ENCODE assay signal across 11 cellular contexts in genomic region chr12:47824198-47824597, GRCh38. TPM values are rescaled to one million over a fixed set of nuclear protein-coding genes. Genes with fewer than 3 reads are reported as not detected.
DNase-seq lines count a peak whose midpoint lies in the region; ATAC-seq and TF ChIP-seq lines count a peak whose summit lies in the region.
"Had no signal": no experiment of that assay in that cellular context is flagged by ENCODE, and none has a peak within 500 bp of the region (broad histone marks: within the 10 kb centered on the region; RNA-seq: fewer than 3 reads in every experiment).

No MANE protein-coding gene starts in this region.

- no peak overlapping the region for H3K4me3 Mint-ChIP-seq in neural crest cell

- H3K27me3 Mint-ChIP-seq in neural crest cell (ENCODE audit: low read depth): no peaks in the 10 kb centered on the region

- TF ChIP-seq CTCF in OCI-LY1 (IDR thresholded peaks at IDR 0.05; ENCODE audit: low read length) (no peak), neural crest cell (conservative IDR thresholded peaks at IDR 0.05) (no peak)

- H3K9me2 ChIP-seq in OCI-LY1 (ENCODE audit: low read depth, low read length): no peaks in the 10 kb centered on the region

- H3K4me3 ChIP-seq in BLaER1 (no peak overlapping the region), OCI-LY1 (ENCODE audit: low read depth, low read length, poor library complexity, severe bottlenecking) (no peak overlapping the region), adipocyte (ENCODE audit: low read length) (no peak overlapping the region)
- H3K4me3 ChIP-seq: hepatocyte had no signal

- H3K79me2 ChIP-seq in OCI-LY1 (ENCODE audit: insufficient read depth, low read length): peaks cover 1% of the 10 kb centered on the region; the same call in 1 of the 2 replicates

- H3K27me3 ChIP-seq in BLaER1 (no peaks in the 10 kb centered on the region), OCI-LY1 (ENCODE audit: insufficient read depth, low read length) (no peaks in the 10 kb centered on the region), adipocyte (replicated peaks; ENCODE audit: control insufficient read depth, insufficient read depth, low read length) (no peaks in the 10 kb centered on the region)
- H3K27me3 ChIP-seq: hepatocyte had no signal

- H3K36me3 Mint-ChIP-seq in neural crest cell (ENCODE audit: low read depth): no peaks in the 10 kb centered on the region

- peaks cover 61% of the 10 kb centered on the region for H3K4me1 Mint-ChIP-seq in neural crest cell

- H3K27ac ChIP-seq in BLaER1: peak overlapping the region; percentile 4; the same call in 1 of the 2 replicates
- peak overlapping the region; percentile 83 for H3K27ac ChIP-seq in OCI-LY1 (ENCODE audit: low read depth, low read length, poor library complexity, severe bottlenecking)
- H3K27ac ChIP-seq: hepatocyte had no signal

- H3K27ac Mint-ChIP-seq in neural crest cell (ENCODE audit: unreplicated experiment): peak overlapping the region; percentile 86

- no peak for ATAC-seq in HG03045 (IDR thresholded peaks at IDR 0.05; ENCODE audit: unreplicated experiment)
- ATAC-seq in HG03175 (IDR thresholded peaks at IDR 0.05; ENCODE audit: unreplicated experiment): no peak

- H3K4me2 ChIP-seq in BLaER1 (peak overlapping the region; percentile 51), OCI-LY1 (ENCODE audit: low read length) (peak overlapping the region; percentile 2; the same call in 1 of the 2 replicates)
- H3K4me2 ChIP-seq: hepatocyte had no signal

- no peaks in the 10 kb centered on the region for H3K9me3 ChIP-seq in BLaER1
- no peaks in the 10 kb centered on the region for H3K9me3 ChIP-seq in OCI-LY1 (ENCODE audit: low read length)
- H3K9me3 ChIP-seq in adipocyte (ENCODE audit: control insufficient read depth, low read length): no peaks in the 10 kb centered on the region

- H3K4me1 ChIP-seq in BLaER1: peaks cover 60% of the 10 kb centered on the region
- peaks cover 82% of the 10 kb centered on the region for H3K4me1 ChIP-seq in OCI-LY1 (ENCODE audit: insufficient read depth, low read length, severe bottlenecking)
- peaks cover 81% of the 10 kb centered on the region for H3K4me1 ChIP-seq in adipocyte (ENCODE audit: control insufficient read depth, insufficient read depth, low read length)

- no peaks in the 10 kb centered on the region for H3K9me3 Mint-ChIP-seq in neural crest cell

- H4K20me1 ChIP-seq in BLaER1 (no peaks in the 10 kb centered on the region), OCI-LY1 (ENCODE audit: insufficient read depth, low read length) (no peaks in the 10 kb centered on the region)

- H2AFZ ChIP-seq in OCI-LY1 (ENCODE audit: low read length): no peak overlapping the region
- H2AFZ ChIP-seq: hepatocyte had no signal

- DNase-seq in adipocyte (ENCODE audit: low read depth) (no peak), neural crest cell (ENCODE audit: low read depth, low spot score) (no peak), GM19240 (ENCODE audit: insufficient read length, low spot score) (no peak), SW 1271 (lab: John Stamatoyannopoulos, UW) (no peak)
- DNase-seq: dermis blood vessel endothelial cell, nucleus accumbens had no signal

- H3K9ac ChIP-seq in BLaER1 (no peak overlapping the region), OCI-LY1 (ENCODE audit: low read length) (peak overlapping the region; percentile 10; the same call in 1 of the 2 replicates), adipocyte (ENCODE audit: low read length) (peak overlapping the region; percentile 100)

- no peaks in the 10 kb centered on the region for H3F3A ChIP-seq in OCI-LY1 (ENCODE audit: insufficient read depth, low read length)

- H3K36me3 ChIP-seq in BLaER1 (no peaks in the 10 kb centered on the region), OCI-LY1 (ENCODE audit: insufficient read depth, low read length) (no peaks in the 10 kb centered on the region), adipocyte (ENCODE audit: control insufficient read depth, insufficient read depth, low read length, severe bottlenecking) (no peaks in the 10 kb centered on the region)

RNA-seq across cellular contexts. Expression of gene HDAC7, which starts 4.5 kb away (rescaled TPM):
- 76.0 and 76.6 TPM in 2 replicates for total RNA-seq in neural crest cell

RNA-seq across cellular contexts. Expression of gene SLC48A1, which starts 51.2 kb away (rescaled TPM):
- total RNA-seq in neural crest cell: 11.6 and 13.0 TPM in 2 replicates
